Comparison of ENCODE assay signal across 1 cellular context in the genomic region with DNA sequence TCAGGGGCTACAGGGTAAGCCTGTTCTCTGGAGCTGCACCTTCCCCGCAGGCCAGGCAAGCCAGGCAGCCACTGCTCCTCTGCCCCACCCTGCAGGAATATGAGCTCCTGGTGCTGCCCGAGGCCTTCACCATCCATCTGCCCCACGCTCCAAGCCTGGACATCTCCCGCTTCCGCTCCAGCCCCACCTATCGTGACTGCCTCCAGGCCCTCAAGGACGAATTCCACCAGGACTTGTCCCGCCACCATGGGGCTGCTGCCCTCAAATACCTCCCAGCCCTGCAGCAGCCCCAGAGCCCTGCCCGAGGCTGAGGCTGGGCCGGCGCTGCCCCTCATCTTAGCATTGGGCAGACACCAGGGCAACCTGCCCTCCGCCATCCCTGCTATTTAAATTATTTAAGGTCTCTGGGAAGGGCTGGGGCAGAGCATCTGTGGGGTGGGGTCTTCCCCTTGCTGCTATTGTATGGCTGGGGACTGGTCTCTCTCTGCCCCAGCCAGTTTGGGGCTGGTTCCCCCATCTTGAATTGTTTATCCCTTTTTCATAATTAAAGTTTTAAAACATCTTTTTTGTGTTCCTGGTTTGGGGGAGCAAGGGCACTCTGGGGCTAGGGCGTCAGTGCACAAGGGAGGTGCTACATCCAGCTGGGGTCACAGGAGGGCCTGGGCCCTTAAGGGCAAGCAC.
TF ChIP-seq lines count a peak whose summit lies in the region.

No MANE protein-coding gene starts in this region.

TF ChIP-seq in GM23338, 12 proteins besides CTCF, POLR2A, EP300 and RAD21 (continued from another document):
- TF ChIP-seq, protein P1, sequence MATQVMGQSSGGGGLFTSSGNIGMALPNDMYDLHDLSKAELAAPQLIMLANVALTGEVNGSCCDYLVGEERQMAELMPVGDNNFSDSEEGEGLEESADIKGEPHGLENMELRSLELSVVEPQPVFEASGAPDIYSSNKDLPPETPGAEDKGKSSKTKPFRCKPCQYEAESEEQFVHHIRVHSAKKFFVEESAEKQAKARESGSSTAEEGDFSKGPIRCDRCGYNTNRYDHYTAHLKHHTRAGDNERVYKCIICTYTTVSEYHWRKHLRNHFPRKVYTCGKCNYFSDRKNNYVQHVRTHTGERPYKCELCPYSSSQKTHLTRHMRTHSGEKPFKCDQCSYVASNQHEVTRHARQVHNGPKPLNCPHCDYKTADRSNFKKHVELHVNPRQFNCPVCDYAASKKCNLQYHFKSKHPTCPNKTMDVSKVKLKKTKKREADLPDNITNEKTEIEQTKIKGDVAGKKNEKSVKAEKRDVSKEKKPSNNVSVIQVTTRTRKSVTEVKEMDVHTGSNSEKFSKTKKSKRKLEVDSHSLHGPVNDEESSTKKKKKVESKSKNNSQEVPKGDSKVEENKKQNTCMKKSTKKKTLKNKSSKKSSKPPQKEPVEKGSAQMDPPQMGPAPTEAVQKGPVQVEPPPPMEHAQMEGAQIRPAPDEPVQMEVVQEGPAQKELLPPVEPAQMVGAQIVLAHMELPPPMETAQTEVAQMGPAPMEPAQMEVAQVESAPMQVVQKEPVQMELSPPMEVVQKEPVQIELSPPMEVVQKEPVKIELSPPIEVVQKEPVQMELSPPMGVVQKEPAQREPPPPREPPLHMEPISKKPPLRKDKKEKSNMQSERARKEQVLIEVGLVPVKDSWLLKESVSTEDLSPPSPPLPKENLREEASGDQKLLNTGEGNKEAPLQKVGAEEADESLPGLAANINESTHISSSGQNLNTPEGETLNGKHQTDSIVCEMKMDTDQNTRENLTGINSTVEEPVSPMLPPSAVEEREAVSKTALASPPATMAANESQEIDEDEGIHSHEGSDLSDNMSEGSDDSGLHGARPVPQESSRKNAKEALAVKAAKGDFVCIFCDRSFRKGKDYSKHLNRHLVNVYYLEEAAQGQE (IDR thresholded peaks at IDR 0.05; ENCODE audit: unreplicated experiment) = no peak
- TF ChIP-seq ZNF331 (CRISPR knock-in tag; IDR thresholded peaks at IDR 0.05; ENCODE audit: low read depth) = no peak
- TF ChIP-seq JUNB (IDR thresholded peaks at IDR 0.05; ENCODE audit: unreplicated experiment) = no peak
- TF ChIP-seq, protein P2, sequence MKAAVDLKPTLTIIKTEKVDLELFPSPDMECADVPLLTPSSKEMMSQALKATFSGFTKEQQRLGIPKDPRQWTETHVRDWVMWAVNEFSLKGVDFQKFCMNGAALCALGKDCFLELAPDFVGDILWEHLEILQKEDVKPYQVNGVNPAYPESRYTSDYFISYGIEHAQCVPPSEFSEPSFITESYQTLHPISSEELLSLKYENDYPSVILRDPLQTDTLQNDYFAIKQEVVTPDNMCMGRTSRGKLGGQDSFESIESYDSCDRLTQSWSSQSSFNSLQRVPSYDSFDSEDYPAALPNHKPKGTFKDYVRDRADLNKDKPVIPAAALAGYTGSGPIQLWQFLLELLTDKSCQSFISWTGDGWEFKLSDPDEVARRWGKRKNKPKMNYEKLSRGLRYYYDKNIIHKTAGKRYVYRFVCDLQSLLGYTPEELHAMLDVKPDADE (IDR thresholded peaks at IDR 0.05) = no peak
- TF ChIP-seq, protein P3, sequence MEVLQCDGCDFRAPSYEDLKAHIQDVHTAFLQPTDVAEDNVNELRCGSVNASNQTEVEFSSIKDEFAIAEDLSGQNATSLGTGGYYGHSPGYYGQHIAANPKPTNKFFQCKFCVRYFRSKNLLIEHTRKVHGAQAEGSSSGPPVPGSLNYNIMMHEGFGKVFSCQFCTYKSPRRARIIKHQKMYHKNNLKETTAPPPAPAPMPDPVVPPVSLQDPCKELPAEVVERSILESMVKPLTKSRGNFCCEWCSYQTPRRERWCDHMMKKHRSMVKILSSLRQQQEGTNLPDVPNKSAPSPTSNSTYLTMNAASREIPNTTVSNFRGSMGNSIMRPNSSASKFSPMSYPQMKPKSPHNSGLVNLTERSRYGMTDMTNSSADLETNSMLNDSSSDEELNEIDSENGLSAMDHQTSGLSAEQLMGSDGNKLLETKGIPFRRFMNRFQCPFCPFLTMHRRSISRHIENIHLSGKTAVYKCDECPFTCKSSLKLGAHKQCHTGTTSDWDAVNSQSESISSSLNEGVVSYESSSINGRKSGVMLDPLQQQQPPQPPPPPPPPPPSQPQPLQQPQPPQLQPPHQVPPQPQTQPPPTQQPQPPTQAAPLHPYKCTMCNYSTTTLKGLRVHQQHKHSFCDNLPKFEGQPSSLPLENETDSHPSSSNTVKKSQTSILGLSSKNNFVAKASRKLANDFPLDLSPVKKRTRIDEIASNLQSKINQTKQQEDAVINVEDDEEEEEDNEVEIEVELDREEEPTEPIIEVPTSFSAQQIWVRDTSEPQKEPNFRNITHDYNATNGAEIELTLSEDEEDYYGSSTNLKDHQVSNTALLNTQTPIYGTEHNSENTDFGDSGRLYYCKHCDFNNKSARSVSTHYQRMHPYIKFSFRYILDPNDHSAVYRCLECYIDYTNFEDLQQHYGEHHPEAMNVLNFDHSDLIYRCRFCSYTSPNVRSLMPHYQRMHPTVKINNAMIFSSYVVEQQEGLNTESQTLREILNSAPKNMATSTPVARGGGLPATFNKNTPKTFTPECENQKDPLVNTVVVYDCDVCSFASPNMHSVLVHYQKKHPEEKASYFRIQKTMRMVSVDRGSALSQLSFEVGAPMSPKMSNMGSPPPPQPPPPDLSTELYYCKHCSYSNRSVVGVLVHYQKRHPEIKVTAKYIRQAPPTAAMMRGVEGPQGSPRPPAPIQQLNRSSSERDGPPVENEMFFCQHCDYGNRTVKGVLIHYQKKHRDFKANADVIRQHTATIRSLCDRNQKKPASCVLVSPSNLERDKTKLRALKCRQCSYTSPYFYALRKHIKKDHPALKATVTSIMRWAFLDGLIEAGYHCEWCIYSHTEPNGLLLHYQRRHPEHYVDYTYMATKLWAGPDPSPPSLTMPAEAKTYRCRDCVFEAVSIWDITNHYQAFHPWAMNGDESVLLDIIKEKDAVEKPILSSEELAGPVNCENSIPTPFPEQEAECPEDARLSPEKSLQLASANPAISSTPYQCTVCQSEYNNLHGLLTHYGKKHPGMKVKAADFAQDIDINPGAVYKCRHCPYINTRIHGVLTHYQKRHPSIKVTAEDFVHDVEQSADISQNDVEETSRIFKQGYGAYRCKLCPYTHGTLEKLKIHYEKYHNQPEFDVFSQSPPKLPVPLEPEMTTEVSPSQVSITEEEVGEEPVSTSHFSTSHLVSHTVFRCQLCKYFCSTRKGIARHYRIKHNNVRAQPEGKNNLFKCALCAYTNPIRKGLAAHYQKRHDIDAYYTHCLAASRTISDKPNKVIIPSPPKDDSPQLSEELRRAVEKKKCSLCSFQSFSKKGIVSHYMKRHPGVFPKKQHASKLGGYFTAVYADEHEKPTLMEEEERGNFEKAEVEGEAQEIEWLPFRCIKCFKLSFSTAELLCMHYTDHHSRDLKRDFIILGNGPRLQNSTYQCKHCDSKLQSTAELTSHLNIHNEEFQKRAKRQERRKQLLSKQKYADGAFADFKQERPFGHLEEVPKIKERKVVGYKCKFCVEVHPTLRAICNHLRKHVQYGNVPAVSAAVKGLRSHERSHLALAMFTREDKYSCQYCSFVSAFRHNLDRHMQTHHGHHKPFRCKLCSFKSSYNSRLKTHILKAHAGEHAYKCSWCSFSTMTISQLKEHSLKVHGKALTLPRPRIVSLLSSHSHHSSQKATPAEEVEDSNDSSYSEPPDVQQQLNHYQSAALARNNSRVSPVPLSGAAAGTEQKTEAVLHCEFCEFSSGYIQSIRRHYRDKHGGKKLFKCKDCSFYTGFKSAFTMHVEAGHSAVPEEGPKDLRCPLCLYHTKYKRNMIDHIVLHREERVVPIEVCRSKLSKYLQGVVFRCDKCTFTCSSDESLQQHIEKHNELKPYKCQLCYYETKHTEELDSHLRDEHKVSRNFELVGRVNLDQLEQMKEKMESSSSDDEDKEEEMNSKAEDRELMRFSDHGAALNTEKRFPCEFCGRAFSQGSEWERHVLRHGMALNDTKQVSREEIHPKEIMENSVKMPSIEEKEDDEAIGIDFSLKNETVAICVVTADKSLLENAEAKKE (CRISPR knock-in tag; IDR thresholded peaks at IDR 0.05) = no peak
- TF ChIP-seq EZH2phosphoT487 (IDR thresholded peaks at IDR 0.05; ENCODE audit: unreplicated experiment) = no peak
- TF ChIP-seq EZH2 (IDR thresholded peaks at IDR 0.05; ENCODE audit: low read depth, unreplicated experiment) = no peak
- TF ChIP-seq STAT1 (IDR thresholded peaks at IDR 0.05; ENCODE audit: unreplicated experiment) = no peak
